Comparison of ENCODE assay signal across 15 cellular contexts in the genomic region with DNA sequence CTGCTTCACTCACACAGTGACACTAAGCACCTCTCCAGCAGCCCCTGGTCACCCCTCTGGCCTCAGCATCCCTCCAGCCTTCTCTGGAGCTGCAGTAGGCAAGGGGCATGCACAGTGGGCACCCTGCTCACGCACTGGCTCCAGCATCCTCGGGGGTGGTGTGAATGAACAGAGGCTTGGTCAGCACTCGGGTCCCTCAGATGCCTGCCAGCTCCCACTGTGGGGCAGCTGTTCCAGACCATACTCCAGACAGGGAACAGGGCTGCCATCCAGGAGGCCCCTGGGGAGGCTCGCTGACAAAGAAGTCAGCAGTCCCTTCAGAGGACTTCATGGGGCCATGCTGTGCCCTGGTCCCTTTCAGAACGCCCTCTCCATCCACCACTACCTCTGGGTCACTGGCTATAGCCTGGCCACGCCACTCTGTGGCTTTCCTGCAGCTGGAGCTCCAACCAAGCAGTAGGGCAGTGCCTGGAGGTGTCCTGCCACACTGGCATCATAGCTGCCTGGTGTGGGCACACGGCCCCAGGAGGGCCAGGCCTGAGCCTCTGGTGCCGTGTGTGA. TPM values are rescaled to one million over a fixed set of nuclear protein-coding genes. Genes with fewer than 3 reads are reported as not detected.
DNase-seq lines count a peak whose midpoint lies in the region; ATAC-seq and TF ChIP-seq lines count a peak whose summit lies in the region.
"Had no signal": no experiment of that assay in that cellular context is flagged by ENCODE, and none has a peak within 500 bp of the region (broad histone marks: within the 10 kb centered on the region; RNA-seq: fewer than 3 reads in every experiment).

No MANE protein-coding gene starts in this region.

- no peaks in the 10 kb centered on the region for H3K27me3 ChIP-seq in BE2C

- no peak overlapping the region for H3K27ac ChIP-seq in HEK293 (ENCODE audit: extremely low read depth, low read depth, low read length)

- H3K9me3 ChIP-seq in BE2C (no peaks in the 10 kb centered on the region), HEK293 (ENCODE audit: control insufficient read depth, insufficient read depth, low read depth, low read length) (no peaks in the 10 kb centered on the region)

- H3K4me1 ChIP-seq in BE2C (no peaks in the 10 kb centered on the region), HEK293 (ENCODE audit: control insufficient read depth, insufficient read depth, low read length) (no peaks in the 10 kb centered on the region; the same call in 1 of the 2 replicates)

- DNase-seq in BE2C (peak; percentile 2), Right ventricle myocardium inferior (ENCODE audit: missing footprints) (peak; percentile 47), omental fat pad (ENCODE audit: low spot score) (peak; percentile 14)
- no peak for DNase-seq in stimulated activated CD4-positive, alpha-beta T cell treated with anti-CD3 and anti-CD28 coated beads, Interleukin-2, amount 100 ng/mL, for 24 hours
- DNase-seq: immature natural killer cell, NCI-H774, nucleus accumbens had no signal

- POLR2A ChIA-PET in HEK293 (lab: Yijun Ruan, JAX), result no interaction called here

- CTCF ChIA-PET in HEK293 (lab: Yijun Ruan, JAX), result interaction anchor here (0.7 kb wide), 1 partner anchor 277 kb away, joined by 3 read pairs; no protein-coding TSS in a partner anchor

- no peaks in the 10 kb centered on the region for H3K36me3 ChIP-seq in BE2C
- H3K36me3 ChIP-seq in HEK293 (ENCODE audit: control insufficient read depth in 2 of 2, insufficient read depth in 1 of 2, low read length in 2 of 2), result no peaks in the 10 kb centered on the region

- no peak for ATAC-seq in Right ventricle myocardium inferior
- ATAC-seq in omental fat pad (ENCODE audit: low FRiP score), result no peak
- no peak for ATAC-seq in HG03045 (IDR thresholded peaks at IDR 0.05; ENCODE audit: unreplicated experiment)
- ATAC-seq in GM18873 (IDR thresholded peaks at IDR 0.05; ENCODE audit: low FRiP score, unreplicated experiment), result no peak
- ATAC-seq in GM21825 (IDR thresholded peaks at IDR 0.05; ENCODE audit: unreplicated experiment), result no peak
- ATAC-seq: activated CD4-positive, CD25-positive, alpha-beta regulatory T cell treated with anti-CD3 and anti-CD28 coated beads, Interleukin-2, amount 50 U/mL, for 24 hours had no signal

- TF ChIP-seq CTCF in BE2C (IDR thresholded peaks at IDR 0.05; ENCODE audit: low read depth, low read length) (no peak), HEK293 (tag by site-specific recombination; IDR thresholded peaks at IDR 0.05) (no peak), omental fat pad (IDR thresholded peaks at IDR 0.05) (no peak)

- no peak overlapping the region for H3K4me3 ChIP-seq in BE2C (ENCODE audit: low read depth, low read length)
- no peak overlapping the region for H3K4me3 ChIP-seq in HEK293 (ENCODE audit: low read depth, low read length)

- intact Hi-C loops in Right ventricle myocardium inferior (cut with DNase I), result no loop called here

TF ChIP-seq in HEK293, 187 proteins besides CTCF, POLR2A, EP300 and RAD21:
- TF ChIP-seq ZIC2 (tag by site-specific recombination; IDR thresholded peaks at IDR 0.05), result peak; percentile 29; the same call in 1 of the 2 replicates
- TF ChIP-seq, protein P1, sequence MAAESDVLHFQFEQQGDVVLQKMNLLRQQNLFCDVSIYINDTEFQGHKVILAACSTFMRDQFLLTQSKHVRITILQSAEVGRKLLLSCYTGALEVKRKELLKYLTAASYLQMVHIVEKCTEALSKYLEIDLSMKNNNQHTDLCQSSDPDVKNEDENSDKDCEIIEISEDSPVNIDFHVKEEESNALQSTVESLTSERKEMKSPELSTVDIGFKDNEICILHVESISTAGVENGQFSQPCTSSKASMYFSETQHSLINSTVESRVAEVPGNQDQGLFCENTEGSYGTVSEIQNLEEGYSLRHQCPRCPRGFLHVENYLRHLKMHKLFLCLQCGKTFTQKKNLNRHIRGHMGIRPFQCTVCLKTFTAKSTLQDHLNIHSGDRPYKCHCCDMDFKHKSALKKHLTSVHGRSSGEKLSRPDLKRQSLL (tag by site-specific recombination; IDR thresholded peaks at IDR 0.05), result no peak

RNA-seq across cellular contexts. Expression of a gene that starts 26.3 kb away (rescaled TPM):
- polyA plus RNA-seq in BE2C (2012; ENCODE audit: insufficient read depth, insufficient read length, low read depth), result 0.34 TPM
- 36.9 TPM for total RNA-seq in Right ventricle myocardium inferior
- total RNA-seq in omental fat pad, result 10 to 100 TPM in 1 of 4 donors, 1 to 10 TPM in 3; 3.7 to 30.6 (median 6.7) TPM
- polyA plus RNA-seq: immature natural killer cell had no signal

RNA-seq across cellular contexts. Expression of a gene that starts 34.1 kb away (rescaled TPM):
- polyA plus RNA-seq in BE2C (2012; ENCODE audit: insufficient read depth, insufficient read length, low read depth), result 0.62 TPM
- total RNA-seq in Right ventricle myocardium inferior (0.89 TPM), omental fat pad (under 1 TPM in 1 of 4 donors, not detected in 3; 0.79 TPM)
- total RNA-seq: G401; T-helper 1 cell treated with Interleukin-12 subunit alpha and Interleukin-12 subunit beta and Interleukin-4 antibody, amounts not matched to agents 30 ng/mL and 1 ng/mL, for 36 hours had no signal
- polyA plus RNA-seq: immature natural killer cell had no signal

RNA-seq across cellular contexts. Expression of a gene that starts 50.5 kb away (rescaled TPM):
- not detected for polyA plus RNA-seq in BE2C (2012; ENCODE audit: insufficient read depth, insufficient read length, low read depth)
- total RNA-seq in Right ventricle myocardium inferior (0.11 TPM), omental fat pad (under 1 TPM in 1 of 4 donors, not detected in 3; 0.32 TPM)
- total RNA-seq: frontal cortex; G401; T-helper 1 cell treated with Interleukin-12 subunit alpha and Interleukin-12 subunit beta and Interleukin-4 antibody, amounts not matched to agents 30 ng/mL and 1 ng/mL, for 36 hours had no signal
- polyA plus RNA-seq: immature natural killer cell had no signal

RNA-seq across cellular contexts. Expression of a gene that starts 54.8 kb away (rescaled TPM):
- not detected for polyA plus RNA-seq in BE2C (2012; ENCODE audit: insufficient read depth, insufficient read length, low read depth)
- total RNA-seq in Right ventricle myocardium inferior, result not detected
- not detected for total RNA-seq in omental fat pad
- total RNA-seq: frontal cortex; G401; T-helper 1 cell treated with Interleukin-12 subunit alpha and Interleukin-12 subunit beta and Interleukin-4 antibody, amounts not matched to agents 30 ng/mL and 1 ng/mL, for 36 hours had no signal
- polyA plus RNA-seq: immature natural killer cell had no signal

Comparison
In these comparisons a context has a peak if more than half of its experiments do, and no peak if none do; other contexts are left out.
1. DNase-seq: peak in BE2C (single experiment), Right ventricle myocardium inferior (single experiment) and omental fat pad (single experiment); none in stimulated activated CD4-positive, alpha-beta T cell treated with anti-CD3 and anti-CD28 coated beads, Interleukin-2, amount 100 ng/mL, for 24 hours (0 of 2).